8 cellular contexts compared by ENCODE assay signal in genomic region chr11:369336-370018, GRCh38. TPM values are rescaled to one million over a fixed set of nuclear protein-coding genes. Genes with fewer than 3 reads are reported as not detected.
A peak's percentile ranks its signal among the peaks of the same experiment; 100 is the strongest.
DNase-seq lines count a peak whose midpoint lies in the region; ATAC-seq and TF ChIP-seq lines count a peak whose summit lies in the region.

A gene with protein sequence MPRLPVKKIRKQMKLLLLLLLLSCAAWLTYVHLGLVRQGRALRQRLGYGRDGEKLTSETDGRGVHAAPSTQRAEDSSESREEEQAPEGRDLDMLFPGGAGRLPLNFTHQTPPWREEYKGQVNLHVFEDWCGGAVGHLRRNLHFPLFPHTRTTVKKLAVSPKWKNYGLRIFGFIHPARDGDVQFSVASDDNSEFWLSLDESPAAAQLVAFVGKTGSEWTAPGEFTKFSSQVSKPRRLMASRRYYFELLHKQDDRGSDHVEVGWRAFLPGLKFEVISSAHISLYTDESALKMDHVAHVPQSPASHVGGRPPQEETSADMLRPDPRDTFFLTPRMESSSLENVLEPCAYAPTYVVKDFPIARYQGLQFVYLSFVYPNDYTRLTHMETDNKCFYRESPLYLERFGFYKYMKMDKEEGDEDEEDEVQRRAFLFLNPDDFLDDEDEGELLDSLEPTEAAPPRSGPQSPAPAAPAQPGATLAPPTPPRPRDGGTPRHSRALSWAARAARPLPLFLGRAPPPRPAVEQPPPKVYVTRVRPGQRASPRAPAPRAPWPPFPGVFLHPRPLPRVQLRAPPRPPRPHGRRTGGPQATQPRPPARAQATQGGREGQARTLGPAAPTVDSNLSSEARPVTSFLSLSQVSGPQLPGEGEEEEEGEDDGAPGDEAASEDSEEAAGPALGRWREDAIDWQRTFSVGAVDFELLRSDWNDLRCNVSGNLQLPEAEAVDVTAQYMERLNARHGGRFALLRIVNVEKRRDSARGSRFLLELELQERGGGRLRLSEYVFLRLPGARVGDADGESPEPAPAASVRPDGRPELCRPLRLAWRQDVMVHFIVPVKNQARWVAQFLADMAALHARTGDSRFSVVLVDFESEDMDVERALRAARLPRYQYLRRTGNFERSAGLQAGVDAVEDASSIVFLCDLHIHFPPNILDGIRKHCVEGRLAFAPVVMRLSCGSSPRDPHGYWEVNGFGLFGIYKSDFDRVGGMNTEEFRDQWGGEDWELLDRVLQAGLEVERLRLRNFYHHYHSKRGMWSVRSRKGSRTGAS (plus strand): TSS chr11:369499. CDS start chr11:369804, 305 bp downstream.

- TF ChIP-seq CTCF in AG10803 (conservative IDR thresholded peaks at IDR 0.05; ENCODE audit: low read length) (no peak), HFFc6 (IDR thresholded peaks at IDR 0.05) (no peak), left ventricle myocardium inferior (IDR thresholded peaks at IDR 0.05; ENCODE audit: borderline replicate concordance) (no peak)

- no peak within 1 kb of the TSS for H3K27ac ChIP-seq in left ventricle myocardium inferior (replicated peaks)

- intact Hi-C loops in left ventricle myocardium inferior (cut with micrococcal nuclease): no loop called here

- H3K27ac Mint-ChIP-seq in HFFc6: no peak within 1 kb of the TSS

- peaks cover 4% of the 10 kb centered on the region; the same call in 1 of the 2 replicates for H3K9me3 Mint-ChIP-seq in HFFc6

- no peaks in the 10 kb centered on the region for H3K36me3 ChIP-seq in left ventricle myocardium inferior

- ATAC-seq in HG03280 (IDR thresholded peaks at IDR 0.05; ENCODE audit: unreplicated experiment): no peak
- ATAC-seq in HG02884 (IDR thresholded peaks at IDR 0.05; ENCODE audit: unreplicated experiment): no peak

- peak within 1 kb of the TSS; percentile 74 for H3K4me3 Mint-ChIP-seq in HFFc6

- no peaks in the 10 kb centered on the region for H3K9me3 ChIP-seq in left ventricle myocardium inferior (replicated peaks)

- H3K4me1 Mint-ChIP-seq in HFFc6 (ENCODE audit: low read depth): peaks cover 5% of the 10 kb centered on the region; the same call in 1 of the 2 replicates

- peaks cover 11% of the 10 kb centered on the region for H3K4me1 ChIP-seq in left ventricle myocardium inferior

- peaks cover 82% of the 10 kb centered on the region for H3K27me3 ChIP-seq in left ventricle myocardium inferior (ENCODE audit: low read depth)

- H3K36me3 Mint-ChIP-seq in HFFc6 (ENCODE audit: low read depth): no peaks in the 10 kb centered on the region

- no peak for DNase-seq in AG10803 (ENCODE audit: low read depth)
- no peak for DNase-seq in HFFc6
- DNase-seq in activated naive CD4-positive, alpha-beta T cell treated with Interleukin-2 at 50 U/mL for 16 hours: peak; percentile 31
- peak; percentile 22 for DNase-seq in left ventricle myocardium inferior
- DNase-seq in skeletal muscle cell (ENCODE audit: low read depth): no peak
- DNase-seq in kidney glomerular epithelial cell (lab: John Stamatoyannopoulos, UW): no peak

- H3K4me3 ChIP-seq in AG10803 (ENCODE audit: low read length) (peak within 1 kb of the TSS; percentile 23; the same call in 1 of the 2 replicates), left ventricle myocardium inferior (peak within 1 kb of the TSS; percentile 48), skeletal muscle cell (ENCODE audit: low read depth, low read length) (peak within 1 kb of the TSS; percentile 53)

- H3K27me3 Mint-ChIP-seq in HFFc6 (ENCODE audit: insufficient read depth): peaks cover 23% of the 10 kb centered on the region

RNA-seq across cellular contexts. Expression of the gene that starts here (rescaled TPM):
- 10 to 100 TPM in 1 of 6 experiments, 1 to 10 TPM in 5; 6.4 to 12.1 (median 8.4) TPM for total RNA-seq in HFFc6 (2021; fragmentation: NEBNext Ultra II Directional; extraction: Animal tissue kit (Norgen Biotek cat#: 25700))
- 1.5 TPM for total RNA-seq in left ventricle myocardium inferior

Comparison
In these comparisons a context has a peak if more than half of its experiments do, and no peak if none do; other contexts are left out.
1. DNase-seq: peak in activated naive CD4-positive, alpha-beta T cell treated with Interleukin-2 at 50 U/mL for 16 hours (single experiment) and left ventricle myocardium inferior (single experiment); none in AG10803 (single experiment), HFFc6 (single experiment), skeletal muscle cell (single experiment) and kidney glomerular epithelial cell (single experiment).
2. Peak in every context shown above with its lines, with median percentiles within 50 percentile points of each other: H3K4me3 ChIP-seq.